Comparison of ENCODE assay signal across 11 cellular contexts in the genomic region with DNA sequence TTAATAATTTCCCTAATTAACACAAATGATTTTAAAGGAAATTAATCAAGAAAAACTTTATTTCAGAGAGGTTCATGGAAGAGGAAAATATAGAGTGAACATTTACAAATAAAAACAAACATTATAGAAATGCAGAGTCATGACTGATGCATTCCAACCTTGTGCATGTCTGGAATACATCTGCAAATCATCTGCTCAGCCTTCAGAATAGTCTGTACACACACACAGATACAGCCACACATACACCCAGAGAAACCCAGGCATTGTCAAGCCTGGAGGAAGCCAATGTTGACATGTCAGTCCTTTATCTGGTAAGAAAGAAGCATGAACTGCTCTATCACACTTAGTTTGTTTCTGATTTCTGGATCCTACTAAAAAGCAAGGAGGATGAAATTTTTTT.
A peak's percentile ranks its signal among the peaks of the same experiment; 100 is the strongest.
DNase-seq lines count a peak whose midpoint lies in the region; ATAC-seq, FAIRE-seq and TF ChIP-seq lines count a peak whose summit lies in the region.
"Had no signal": no experiment of that assay in that cellular context is flagged by ENCODE, and none has a peak within 500 bp of the region (broad histone marks: within the 10 kb centered on the region; RNA-seq: fewer than 3 reads in every experiment).

No MANE protein-coding gene starts in this region.

- H2AFZ ChIP-seq in astrocyte (ENCODE audit: low read depth, low read length): peak overlapping the region; percentile 7

- no peaks in the 10 kb centered on the region for H4K20me1 ChIP-seq in astrocyte (ENCODE audit: insufficient read depth, low read length)

- peak overlapping the region; percentile 98 for H3K27ac Mint-ChIP-seq in astrocyte (ENCODE audit: unreplicated experiment)

- ATAC-seq in left ventricle myocardium superior (peak; percentile 85), GM21576 (IDR thresholded peaks at IDR 0.05; ENCODE audit: unreplicated experiment) (no peak), GM21529 (IDR thresholded peaks at IDR 0.05; ENCODE audit: unreplicated experiment) (no peak)
- ATAC-seq: left colon had no signal

- intact Hi-C loops in left ventricle myocardium superior (cut with micrococcal nuclease): loop anchor here (5.0 kb wide), 1 partner anchor 567 kb away; no protein-coding TSS in a partner anchor
- intact Hi-C loops in ascending aorta (cut with DNase I): no loop called here

- H3K4me3 Mint-ChIP-seq in astrocyte (ENCODE audit: unreplicated experiment): no peak overlapping the region

- no peaks in the 10 kb centered on the region for H3K27me3 ChIP-seq in astrocyte (ENCODE audit: insufficient read depth, low read length)
- H3K27me3 ChIP-seq in ascending aorta: no peaks in the 10 kb centered on the region

- H3K4me1 ChIP-seq in astrocyte (ENCODE audit: insufficient read depth, low read length) (peaks cover 20% of the 10 kb centered on the region), ascending aorta (no peaks in the 10 kb centered on the region)

- peak overlapping the region; percentile 37 for H3K4me2 ChIP-seq in astrocyte (ENCODE audit: low read length)

- H3K27ac ChIP-seq in astrocyte (ENCODE audit: low read depth, low read length): peak overlapping the region; percentile 68
- H3K27ac ChIP-seq in ascending aorta: no peak overlapping the region
- H3K27ac ChIP-seq: thoracic aorta had no signal

- no peaks in the 10 kb centered on the region for H3K36me3 ChIP-seq in astrocyte (ENCODE audit: insufficient read depth, low read length)
- H3K36me3 ChIP-seq in ascending aorta: no peaks in the 10 kb centered on the region
- H3K36me3 ChIP-seq: thoracic aorta had no signal

- DNase-seq in GM03348 (ENCODE audit: low spot score): peak; percentile 67
- peak; percentile 64 for DNase-seq in astrocyte (ENCODE audit: low read depth)
- DNase-seq in left ventricle myocardium superior: no peak
- peak; percentile 23 for DNase-seq in smooth muscle cell of the brain vasculature (ENCODE audit: low read depth, low spot score)
- no peak for DNase-seq in HT-29 (ENCODE audit: low spot score)
- DNase-seq in ascending aorta (ENCODE audit: low spot score in 2 of 2): no peak
- DNase-seq: left colon had no signal

- H3K79me2 ChIP-seq in astrocyte (ENCODE audit: insufficient read depth, low read length): no peaks in the 10 kb centered on the region

- FAIRE-seq in astrocyte (lab: Jason Lieb, UNC): no peak

- H3K4me3 ChIP-seq in astrocyte (ENCODE audit: insufficient read depth, low read depth, low read length): no peak overlapping the region
- H3K4me3 ChIP-seq in ascending aorta: no peak overlapping the region
- H3K4me3 ChIP-seq: coronary artery, thoracic aorta had no signal

- no peaks in the 10 kb centered on the region for H3K9me3 Mint-ChIP-seq in astrocyte (ENCODE audit: unreplicated experiment)

- TF ChIP-seq CTCF in astrocyte (IDR thresholded peaks at IDR 0.05; ENCODE audit: insufficient read depth, low read depth, low read length): no peak
- TF ChIP-seq CTCF in ascending aorta (IDR thresholded peaks at IDR 0.05): no peak

- H3K4me1 Mint-ChIP-seq in astrocyte (ENCODE audit: low read depth, unreplicated experiment): peaks cover 16% of the 10 kb centered on the region

- H3K27me3 Mint-ChIP-seq in astrocyte (ENCODE audit: low read depth, unreplicated experiment): no peaks in the 10 kb centered on the region

- H3K9ac ChIP-seq in astrocyte (ENCODE audit: low read length): peak overlapping the region; percentile 48

- peaks cover 1% of the 10 kb centered on the region for H3K36me3 Mint-ChIP-seq in astrocyte (ENCODE audit: low read depth, unreplicated experiment)

- H3K9me3 ChIP-seq in astrocyte (ENCODE audit: insufficient read depth, low read depth, low read length) (no peaks in the 10 kb centered on the region), ascending aorta (no peaks in the 10 kb centered on the region)
- H3K9me3 ChIP-seq: thoracic aorta had no signal

Comparison
In these comparisons a context has a peak if more than half of its experiments do, and no peak if none do; other contexts are left out.
1. DNase-seq: peak in GM03348 (single experiment), astrocyte (single experiment) and smooth muscle cell of the brain vasculature (single experiment); none in left ventricle myocardium superior (single experiment), HT-29 (single experiment) and ascending aorta (0 of 2).